Comparison of ENCODE assay signal across 17 cellular contexts in the genomic region with DNA sequence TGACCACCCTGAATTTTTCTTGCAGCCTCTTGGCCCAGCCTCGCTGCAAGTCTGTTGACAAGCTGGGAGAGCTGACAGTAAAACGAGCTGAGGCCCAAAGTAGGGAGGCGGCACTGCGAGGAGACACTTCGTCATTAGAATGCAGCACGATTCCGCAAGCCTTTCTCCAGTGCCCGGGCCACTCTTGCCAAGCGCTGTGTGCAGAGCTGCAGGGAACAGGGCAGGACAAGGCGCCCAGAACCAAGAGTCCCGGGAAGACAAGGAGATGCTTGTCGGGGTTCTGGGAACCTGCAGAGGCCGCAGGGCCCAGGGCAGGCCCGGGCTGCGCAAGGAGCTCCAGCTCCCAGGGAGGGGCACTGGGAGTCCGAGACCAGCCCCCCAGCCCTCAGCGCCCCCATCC.
DNase-seq lines count a peak whose midpoint lies in the region; ATAC-seq and TF ChIP-seq lines count a peak whose summit lies in the region.
"Had no signal": no experiment of that assay in that cellular context is flagged by ENCODE, and none has a peak within 500 bp of the region (broad histone marks: within the 10 kb centered on the region; RNA-seq: fewer than 3 reads in every experiment).

No MANE protein-coding gene starts in this region.

- H2AK5ac ChIP-seq in neuronal stem cell (ENCODE audit: low read depth, low read length): no peak overlapping the region

- H3K27me3 ChIP-seq in dorsolateral prefrontal cortex (peaks cover 0 to 83% (median 19%) of the 10 kb centered on the region in 45 donors), neuronal stem cell (ENCODE audit: control insufficient read depth in 3 of 3, insufficient read depth in 3 of 3, low read depth in 1 of 3, low read length in 3 of 3) (no peaks in the 10 kb centered on the region)
- H3K27me3 ChIP-seq: SJCRH30 had no signal

- TF ChIP-seq CTCF in dorsolateral prefrontal cortex (IDR thresholded peaks at IDR 0.05 in 54 of 56, conservative IDR thresholded peaks at IDR 0.05 in 2 of 56; ENCODE audit: low read depth in 1 of 56, partially characterized antibody in 56 of 56) (no peak), mesothelial cell of epicardium (IDR thresholded peaks at IDR 0.05; ENCODE audit: unreplicated experiment) (no peak)

- POLR2A ChIA-PET in HEK293T (lab: Yijun Ruan, JAX): no interaction called here

- no peak for ATAC-seq in HG02678 (IDR thresholded peaks at IDR 0.05; ENCODE audit: unreplicated experiment)
- ATAC-seq in GM19463 (IDR thresholded peaks at IDR 0.05; ENCODE audit: unreplicated experiment): no peak
- ATAC-seq: HCT116, K562 had no signal

- no peak overlapping the region for H3K4me3 Mint-ChIP-seq in mesothelial cell of epicardium
- H3K4me3 Mint-ChIP-seq: CD8-positive, alpha-beta memory T cell had no signal

- no peak overlapping the region for H3K27ac Mint-ChIP-seq in mesothelial cell of epicardium
- H3K27ac Mint-ChIP-seq: CD8-positive, alpha-beta memory T cell had no signal

- peaks cover 22% of the 10 kb centered on the region for H3K4me1 Mint-ChIP-seq in mesothelial cell of epicardium
- H3K4me1 Mint-ChIP-seq: CD8-positive, alpha-beta memory T cell had no signal

- no peak overlapping the region for H4K91ac ChIP-seq in neuronal stem cell (ENCODE audit: low read depth, low read length, poor library complexity)

- intact Hi-C loops in dorsolateral prefrontal cortex (cut with DNase I): no loop called here

- DNase-seq in amygdala (lab: John Stamatoyannopoulos, UW) (peak in 39 of 56 donors; percentile 3 to 78 (median 39)), dorsolateral prefrontal cortex (peak in 6 of 10 donors; percentile 15 to 66 (median 50)), neuronal stem cell (ENCODE audit: low spot score) (no peak), mesothelial cell of epicardium (ENCODE audit: low spot score in 2 of 2, unreplicated experiment in 2 of 2) (no peak), HEK293T (ENCODE audit: extremely low spot score) (no peak)
- DNase-seq: CD8-positive, alpha-beta memory T cell; DMS53; GOT3; MV-4-11; NCI-H187 treated with DMSO at 0.1 percent for 48 hours; NCI-H2227 treated with DMSO at 0.1 percent for 48 hours; NCI-H524; SJCRH30 had no signal

- peaks cover 9% of the 10 kb centered on the region for H3K9me3 Mint-ChIP-seq in mesothelial cell of epicardium
- H3K9me3 Mint-ChIP-seq: CD8-positive, alpha-beta memory T cell had no signal

- H3K79me1 ChIP-seq in neuronal stem cell (ENCODE audit: low read depth, low read length): no peaks in the 10 kb centered on the region

- no peaks in the 10 kb centered on the region for H3K36me3 ChIP-seq in neuronal stem cell (replicated peaks in 1 of 2; ENCODE audit: control insufficient read depth in 2 of 2, insufficient read depth in 2 of 2, low read length in 2 of 2)
- H3K36me3 ChIP-seq: SJCRH30 had no signal

- no peak overlapping the region for H3K18ac ChIP-seq in neuronal stem cell (ENCODE audit: low read length)

- H3K36me3 Mint-ChIP-seq in mesothelial cell of epicardium: no peaks in the 10 kb centered on the region
- H3K36me3 Mint-ChIP-seq: CD8-positive, alpha-beta memory T cell had no signal

- no peak overlapping the region for H3K4ac ChIP-seq in neuronal stem cell (ENCODE audit: low read length)

- H3K4me2 ChIP-seq in neuronal stem cell (ENCODE audit: insufficient read depth, low read length, poor library complexity, severe bottlenecking): no peak overlapping the region

- no peaks in the 10 kb centered on the region for H3K27me3 Mint-ChIP-seq in mesothelial cell of epicardium (ENCODE audit: low read depth)

- peak overlapping the region; percentile 3 for H4K8ac ChIP-seq in neuronal stem cell (ENCODE audit: low read depth, low read length)

- CTCF ChIA-PET in HEK293T (lab: Yijun Ruan, JAX): no interaction called here

- no peak overlapping the region for H2BK15ac ChIP-seq in neuronal stem cell (ENCODE audit: low read length)

- no peak overlapping the region for H2AFZ ChIP-seq in neuronal stem cell (ENCODE audit: low read length)

- no peak overlapping the region for H2BK5ac ChIP-seq in neuronal stem cell (ENCODE audit: low read length)

- H3K27ac ChIP-seq in dorsolateral prefrontal cortex (peak overlapping the region in 5 of 59 donors; percentile 42 to 63 (median 53)), neuronal stem cell (replicated peaks; ENCODE audit: low read length) (no peak overlapping the region)
- H3K27ac ChIP-seq: SJCRH30 had no signal

- no peak overlapping the region for H3K23ac ChIP-seq in neuronal stem cell (ENCODE audit: low read depth, low read length, poor library complexity)

- H2BK120ac ChIP-seq in neuronal stem cell (ENCODE audit: low read depth, low read length): no peak overlapping the region

- H3K4me3 ChIP-seq in dorsolateral prefrontal cortex: no peak overlapping the region
- H3K4me3 ChIP-seq in neuronal stem cell (ENCODE audit: low read length in 2 of 2): no peak overlapping the region
- H3K4me3 ChIP-seq: K562, SJCRH30 had no signal

- H3K9me3 ChIP-seq in neuronal stem cell (replicated peaks in 1 of 2; ENCODE audit: control insufficient read depth in 2 of 2, insufficient read depth in 1 of 2, low read depth in 1 of 2, low read length in 2 of 2): no peaks in the 10 kb centered on the region
- H3K9me3 ChIP-seq: SJCRH30 had no signal

- no peak overlapping the region for H3K14ac ChIP-seq in neuronal stem cell (ENCODE audit: low read length)

- no CpG with 5 or more reads among the region's 17 CpGs for whole genome bisulfite sequencing in neuronal stem cell (ENCODE audit: extremely low coverage in 2 of 2, insufficient read length in 2 of 2, insufficient replicate concordance in 1 of 2), 2 donors

- no peak overlapping the region for H2BK12ac ChIP-seq in neuronal stem cell (ENCODE audit: low read length)

- peaks cover 2 to 17% of the 10 kb centered on the region in 2 donors for H3K4me1 ChIP-seq in neuronal stem cell (ENCODE audit: control insufficient read depth in 2 of 2, insufficient read depth in 1 of 2, low read depth in 1 of 2, low read length in 2 of 2)

- H3K9ac ChIP-seq in neuronal stem cell (ENCODE audit: low read depth, low read length, poor library complexity): no peak overlapping the region

TF ChIP-seq in HEK293T, 16 proteins besides CTCF, POLR2A, EP300 and RAD21:
- TF ChIP-seq TARDBP (IDR thresholded peaks at IDR 0.05) (no peak), ELF4 (IDR thresholded peaks at IDR 0.05) (no peak), SP1 (IDR thresholded peaks at IDR 0.05) (no peak), BHLHE40 (IDR thresholded peaks at IDR 0.05; ENCODE audit: borderline replicate concordance) (no peak), SUZ12 (IDR thresholded peaks at IDR 0.05) (no peak), HDGF (IDR thresholded peaks at IDR 0.05; ENCODE audit: borderline replicate concordance) (no peak), FOXA1 (IDR thresholded peaks at IDR 0.05) (no peak), CTBP1 (IDR thresholded peaks at IDR 0.05; ENCODE audit: borderline replicate concordance) (no peak)
- TF ChIP-seq, protein P1, sequence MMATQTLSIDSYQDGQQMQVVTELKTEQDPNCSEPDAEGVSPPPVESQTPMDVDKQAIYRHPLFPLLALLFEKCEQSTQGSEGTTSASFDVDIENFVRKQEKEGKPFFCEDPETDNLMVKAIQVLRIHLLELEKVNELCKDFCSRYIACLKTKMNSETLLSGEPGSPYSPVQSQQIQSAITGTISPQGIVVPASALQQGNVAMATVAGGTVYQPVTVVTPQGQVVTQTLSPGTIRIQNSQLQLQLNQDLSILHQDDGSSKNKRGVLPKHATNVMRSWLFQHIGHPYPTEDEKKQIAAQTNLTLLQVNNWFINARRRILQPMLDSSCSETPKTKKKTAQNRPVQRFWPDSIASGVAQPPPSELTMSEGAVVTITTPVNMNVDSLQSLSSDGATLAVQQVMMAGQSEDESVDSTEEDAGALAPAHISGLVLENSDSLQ (IDR thresholded peaks at IDR 0.05): no peak
TF ChIP-seq in HEK293T: peak in this region for 0.

Comparison
In these comparisons a context has a peak if more than half of its experiments do, and no peak if none do; other contexts are left out.
1. DNase-seq: peak in amygdala (39 of 56) and dorsolateral prefrontal cortex (6 of 10); none in neuronal stem cell (single experiment), mesothelial cell of epicardium (0 of 2) and HEK293T (single experiment).